ENCODE assay signal across 8 cellular contexts in genomic region chr13:106261450-106261849, GRCh38.
"Had no signal": no experiment of that assay in that cellular context is flagged by ENCODE, and none has a peak within 500 bp of the region (broad histone marks: within the 10 kb centered on the region; RNA-seq: fewer than 3 reads in every experiment).

No MANE protein-coding gene starts in this region.

- FAIRE-seq: G401.6, GM12878, GM12891, GM12892, GM18507, GM19239 had no signal

- DNase-seq: GDM1, GF-D8 had no signal

- H3K4me3 ChIP-seq: GM12878 had no signal
